18 cellular contexts compared by ENCODE assay signal in genomic region chr1:43779805-43780403, GRCh38.
DNase-seq lines count a peak whose midpoint lies in the region; ATAC-seq and TF ChIP-seq lines count a peak whose summit lies in the region.
"Had no signal": no experiment of that assay in that cellular context is flagged by ENCODE, and none has a peak within 500 bp of the region (broad histone marks: within the 10 kb centered on the region; RNA-seq: fewer than 3 reads in every experiment).

No MANE protein-coding gene starts in this region.

- TF ChIP-seq CTCF in HL-60 (IDR thresholded peaks at IDR 0.05; ENCODE audit: insufficient read depth, low read length) = no peak

- peaks cover 9% of the 10 kb centered on the region for H3K9me3 Mint-ChIP-seq in activated naive CD8-positive, alpha-beta T cell treated with anti-CD3 and anti-CD28 coated beads, Interleukin-2, amount 10 ng/mL, durations not matched to agents 7 days and 5 days
- H3K9me3 Mint-ChIP-seq in activated naive CD8-positive, alpha-beta T cell treated with anti-CD3 and anti-CD28 coated beads for 36 hours = peaks cover 19% of the 10 kb centered on the region
- peaks cover 27% of the 10 kb centered on the region for H3K9me3 Mint-ChIP-seq in activated T-helper 2 cell treated with anti-CD3 and anti-CD28 coated beads, Interferon-gamma antibody, Interleukin-2, Interleukin-4, amounts not matched to agents 10 μg/mL and 5 μg/mL and 100 μg/mL, durations not matched to agents 14 hours and 24 hours and 36 hours

- H3K4me3 Mint-ChIP-seq in activated naive CD8-positive, alpha-beta T cell treated with anti-CD3 and anti-CD28 coated beads, Interleukin-2, amount 10 ng/mL, durations not matched to agents 7 days and 5 days = peak overlapping the region; percentile 66
- no peak overlapping the region for H3K4me3 Mint-ChIP-seq in activated naive CD8-positive, alpha-beta T cell treated with anti-CD3 and anti-CD28 coated beads for 36 hours
- no peak overlapping the region for H3K4me3 Mint-ChIP-seq in activated T-helper 2 cell treated with anti-CD3 and anti-CD28 coated beads, Interferon-gamma antibody, Interleukin-2, Interleukin-4, amounts not matched to agents 10 μg/mL and 5 μg/mL and 100 μg/mL, durations not matched to agents 14 hours and 24 hours and 36 hours (ENCODE audit: low read depth)
- H3K4me3 Mint-ChIP-seq: B cell; CD4-positive, alpha-beta T cell; H9 had no signal

- H3K27me3 Mint-ChIP-seq in activated naive CD8-positive, alpha-beta T cell treated with anti-CD3 and anti-CD28 coated beads, Interleukin-2, amount 10 ng/mL, durations not matched to agents 7 days and 5 days = no peaks in the 10 kb centered on the region
- H3K27me3 Mint-ChIP-seq in activated naive CD8-positive, alpha-beta T cell treated with anti-CD3 and anti-CD28 coated beads for 36 hours = no peaks in the 10 kb centered on the region
- no peaks in the 10 kb centered on the region for H3K27me3 Mint-ChIP-seq in activated T-helper 2 cell treated with anti-CD3 and anti-CD28 coated beads, Interferon-gamma antibody, Interleukin-2, Interleukin-4, amounts not matched to agents 10 μg/mL and 5 μg/mL and 100 μg/mL, durations not matched to agents 14 hours and 24 hours and 36 hours (ENCODE audit: low read depth)
- H3K27me3 Mint-ChIP-seq: B cell; CD4-positive, alpha-beta T cell had no signal

- DNase-seq in activated naive CD8-positive, alpha-beta T cell treated with anti-CD3 and anti-CD28 coated beads, Interleukin-2, amount 10 ng/mL, durations not matched to agents 7 days and 5 days = no peak
- DNase-seq in activated naive CD8-positive, alpha-beta T cell treated with anti-CD3 and anti-CD28 coated beads for 36 hours = no peak
- DNase-seq in HL-60 (ENCODE audit: low read depth in 1 of 2, low spot score in 1 of 2) (peak in 1 of 2 experiments; percentile 77), MV-4-11 (lab: John Stamatoyannopoulos, UW) (peak; percentile 81), NOMO-1 treated with DMSO at 0.1 percent for 48 hours (lab: John Stamatoyannopoulos, UW; ENCODE audit: unreplicated experiment) (no peak), HuH-7.5 (ENCODE audit: low spot score) (no peak), NCI-H526 treated with DMSO at 0.1 percent for 48 hours (lab: John Stamatoyannopoulos, UW) (no peak)
- no peak for DNase-seq in activated T-helper 2 cell treated with anti-CD3 and anti-CD28 coated beads, Interferon-gamma antibody, Interleukin-2, Interleukin-4, amounts not matched to agents 10 μg/mL and 5 μg/mL and 100 μg/mL, durations not matched to agents 14 hours and 24 hours and 36 hours (ENCODE audit: low spot score)
- DNase-seq: CD4-positive, alpha-beta T cell; H9; NCI-H1436; NCI-H2029; NCI-H2171; NCI-H446; PC-3 had no signal

- POLR2A ChIA-PET in activated naive CD8-positive, alpha-beta T cell treated with anti-CD3 and anti-CD28 coated beads, Interleukin-2, amount 10 ng/mL, durations not matched to agents 7 days and 5 days (lab: Charles Lee) = no interaction called here

- intact Hi-C loops in activated T-helper 2 cell treated with anti-CD3 and anti-CD28 coated beads, Interferon-gamma antibody, Interleukin-2, Interleukin-4, amounts not matched to agents 10 μg/mL and 5 μg/mL and 100 μg/mL, durations not matched to agents 14 hours and 24 hours and 36 hours (cut with micrococcal nuclease) = no loop called here

- peaks cover 36% of the 10 kb centered on the region for H3K36me3 Mint-ChIP-seq in activated naive CD8-positive, alpha-beta T cell treated with anti-CD3 and anti-CD28 coated beads, Interleukin-2, amount 10 ng/mL, durations not matched to agents 7 days and 5 days
- H3K36me3 Mint-ChIP-seq in activated naive CD8-positive, alpha-beta T cell treated with anti-CD3 and anti-CD28 coated beads for 36 hours = peaks cover 40% of the 10 kb centered on the region
- peaks cover 36% of the 10 kb centered on the region for H3K36me3 Mint-ChIP-seq in activated T-helper 2 cell treated with anti-CD3 and anti-CD28 coated beads, Interferon-gamma antibody, Interleukin-2, Interleukin-4, amounts not matched to agents 10 μg/mL and 5 μg/mL and 100 μg/mL, durations not matched to agents 14 hours and 24 hours and 36 hours (ENCODE audit: low read depth)

- no peak overlapping the region for H3K4me3 ChIP-seq in HL-60 (replicated peaks; ENCODE audit: insufficient read depth, low read length)
- H3K4me3 ChIP-seq: SJSA1 had no signal

- H3K27me3 ChIP-seq in HL-60 (ENCODE audit: insufficient read depth, poor library complexity, severe bottlenecking) = no peaks in the 10 kb centered on the region
- H3K27me3 ChIP-seq: SJSA1 had no signal

- ATAC-seq in activated naive CD8-positive, alpha-beta T cell treated with anti-CD3 and anti-CD28 coated beads, Interleukin-2, amount 10 ng/mL, durations not matched to agents 7 days and 5 days (ENCODE audit: low read depth) = peak; percentile 71
- ATAC-seq: PC-3 had no signal

- peak overlapping the region; percentile 93 for H3K27ac ChIP-seq in HL-60 (replicated peaks)
- H3K27ac ChIP-seq: RWPE1, SJSA1 had no signal

- H3K4me1 Mint-ChIP-seq in activated naive CD8-positive, alpha-beta T cell treated with anti-CD3 and anti-CD28 coated beads, Interleukin-2, amount 10 ng/mL, durations not matched to agents 7 days and 5 days = peaks cover 27% of the 10 kb centered on the region
- peaks cover 9% of the 10 kb centered on the region for H3K4me1 Mint-ChIP-seq in activated naive CD8-positive, alpha-beta T cell treated with anti-CD3 and anti-CD28 coated beads for 36 hours
- H3K4me1 Mint-ChIP-seq in activated T-helper 2 cell treated with anti-CD3 and anti-CD28 coated beads, Interferon-gamma antibody, Interleukin-2, Interleukin-4, amounts not matched to agents 10 μg/mL and 5 μg/mL and 100 μg/mL, durations not matched to agents 14 hours and 24 hours and 36 hours (ENCODE audit: low read depth) = peaks cover 25% of the 10 kb centered on the region
- H3K4me1 Mint-ChIP-seq: B cell had no signal

- H3K27ac Mint-ChIP-seq in activated naive CD8-positive, alpha-beta T cell treated with anti-CD3 and anti-CD28 coated beads, Interleukin-2, amount 10 ng/mL, durations not matched to agents 7 days and 5 days = peak overlapping the region; percentile 84
- H3K27ac Mint-ChIP-seq in activated naive CD8-positive, alpha-beta T cell treated with anti-CD3 and anti-CD28 coated beads for 36 hours = no peak overlapping the region
- peak overlapping the region; percentile 13 for H3K27ac Mint-ChIP-seq in activated T-helper 2 cell treated with anti-CD3 and anti-CD28 coated beads, Interferon-gamma antibody, Interleukin-2, Interleukin-4, amounts not matched to agents 10 μg/mL and 5 μg/mL and 100 μg/mL, durations not matched to agents 14 hours and 24 hours and 36 hours
- H3K27ac Mint-ChIP-seq: B cell; CD4-positive, alpha-beta T cell; H9 had no signal
